ENCODE assay signal across 8 cellular contexts in genomic region chr13:22278336-22278929, GRCh38.
A peak's percentile ranks its signal among the peaks of the same experiment; 100 is the strongest.
DNase-seq lines count a peak whose midpoint lies in the region; ATAC-seq and TF ChIP-seq lines count a peak whose summit lies in the region.

No MANE protein-coding gene starts in this region.

- H3K27ac ChIP-seq in OCI-LY3 (ENCODE audit: low read length) (no peak overlapping the region), hepatocyte (no peak overlapping the region)

- no peaks in the 10 kb centered on the region for H4K20me1 ChIP-seq in OCI-LY3 (ENCODE audit: insufficient read depth, low read length)
- H4K20me1 ChIP-seq in hepatocyte (ENCODE audit: insufficient read depth, poor library complexity, severe bottlenecking): no peaks in the 10 kb centered on the region

- H3K4me3 ChIP-seq in OCI-LY3 (ENCODE audit: low read length) (no peak overlapping the region), hepatocyte (no peak overlapping the region)

- H3K4me2 ChIP-seq in OCI-LY3 (ENCODE audit: low read length) (no peak overlapping the region), hepatocyte (no peak overlapping the region)

- H2AFZ ChIP-seq in OCI-LY3 (ENCODE audit: low read depth, low read length) (no peak overlapping the region), hepatocyte (no peak overlapping the region)

- no peak overlapping the region for H3K9ac ChIP-seq in OCI-LY3 (ENCODE audit: low read length)

- H3K4me1 ChIP-seq in OCI-LY3 (ENCODE audit: low read length) (no peaks in the 10 kb centered on the region), hepatocyte (ENCODE audit: insufficient read depth) (no peaks in the 10 kb centered on the region)

- H3K9me3 ChIP-seq in OCI-LY3 (ENCODE audit: insufficient read depth, low read length): no peaks in the 10 kb centered on the region
- H3K9me3 ChIP-seq in hepatocyte (ENCODE audit: low read depth): no peaks in the 10 kb centered on the region

- H3K36me3 ChIP-seq in OCI-LY3 (replicated peaks; ENCODE audit: low read depth, low read length) (no peaks in the 10 kb centered on the region), hepatocyte (replicated peaks; ENCODE audit: insufficient read depth, low read depth) (no peaks in the 10 kb centered on the region)

- DNase-seq in NCI-H1417 (lab: John Stamatoyannopoulos, UW): peak; percentile 0 to 50 (median 21)
- no peak for DNase-seq in NCI-H1417 treated with DMSO at 0.1 percent for 48 hours (lab: John Stamatoyannopoulos, UW)
- DNase-seq in activated T-helper 1 cell treated with anti-CD3 and anti-CD28 coated beads, Interleukin-2, amount 50 U/mL, for 16 hours (ENCODE audit: low read depth in 1 of 2, low spot score in 1 of 2): peak; percentile 44 to 50
- peak; percentile 42 for DNase-seq in hepatocyte (ENCODE audit: low spot score)
- DNase-seq in stimulated activated CD4-positive, alpha-beta T cell treated with anti-CD3 and anti-CD28 coated beads, Interleukin-1b, Interleukin-23, amount 100 ng/mL, for 24 hours (ENCODE audit: low read depth in 4 of 4, low spot score in 1 of 4): peak; percentile 38 to 52 (median 38)
- DNase-seq in HK-2 (ENCODE audit: unreplicated experiment): no peak

- H3K79me2 ChIP-seq in OCI-LY3 (ENCODE audit: low read length): no peaks in the 10 kb centered on the region
- H3K79me2 ChIP-seq in hepatocyte: no peaks in the 10 kb centered on the region

- H3K27me3 ChIP-seq in OCI-LY3 (ENCODE audit: low read depth, low read length): no peaks in the 10 kb centered on the region
- no peaks in the 10 kb centered on the region for H3K27me3 ChIP-seq in hepatocyte

- 86% methylated on average over 5 of the region's 5 CpGs for WGBS in hepatocyte (ENCODE audit: low lambda C conversion rate, missing lambda C conversion rate)

- H3K9me2 ChIP-seq in hepatocyte (replicated peaks; ENCODE audit: insufficient read depth): no peaks in the 10 kb centered on the region

- TF ChIP-seq CTCF in OCI-LY3 (IDR thresholded peaks at IDR 0.05; ENCODE audit: low read depth, low read length) (peak; percentile 66), hepatocyte (IDR thresholded peaks at IDR 0.05; ENCODE audit: poor library complexity) (peak; percentile 52)

- ATAC-seq in HG02885 (IDR thresholded peaks at IDR 0.05; ENCODE audit: poor library complexity, unreplicated experiment): peak; percentile 81

Comparison
In these comparisons a context has a peak if more than half of its experiments do, and no peak if none do; other contexts are left out.
1. DNase-seq: peak in NCI-H1417 (3 of 3), activated T-helper 1 cell treated with anti-CD3 and anti-CD28 coated beads, Interleukin-2, amount 50 U/mL, for 16 hours (2 of 2), hepatocyte (single experiment) and stimulated activated CD4-positive, alpha-beta T cell treated with anti-CD3 and anti-CD28 coated beads, Interleukin-1b, Interleukin-23, amount 100 ng/mL, for 24 hours (4 of 4); none in NCI-H1417 treated with DMSO at 0.1 percent for 48 hours (single experiment) and HK-2 (single experiment).